In genomic region chr5:126101901-126102300, GRCh38 we compare ENCODE assay signal across 7 cellular contexts.
"Had no signal": no experiment of that assay in that cellular context is flagged by ENCODE, and none has a peak within 500 bp of the region (broad histone marks: within the 10 kb centered on the region; RNA-seq: fewer than 3 reads in every experiment).

No MANE protein-coding gene starts in this region.

- ATAC-seq: GM23338, HepG2 had no signal

- H3K27ac Mint-ChIP-seq: GM23338, H9 had no signal

- H3K36me3 Mint-ChIP-seq: IgD-negative memory B cell had no signal

- H3K9me3 Mint-ChIP-seq: IgD-negative memory B cell had no signal

- H3K27me3 Mint-ChIP-seq: IgD-negative memory B cell had no signal

- H3K4me2 ChIP-seq: GM23338 had no signal

- DNase-seq: H9, HCEC 1CT, KBM-7 had no signal

- H3K4me1 Mint-ChIP-seq: GM23338, IgD-negative memory B cell had no signal

- H3K4me3 ChIP-seq: GM23338 had no signal

- H3K27ac ChIP-seq: HL-60 had no signal

- H3K4me3 Mint-ChIP-seq: GM23338, H9, IgD-negative memory B cell had no signal
